22 cellular contexts compared by ENCODE assay signal in the genomic region with DNA sequence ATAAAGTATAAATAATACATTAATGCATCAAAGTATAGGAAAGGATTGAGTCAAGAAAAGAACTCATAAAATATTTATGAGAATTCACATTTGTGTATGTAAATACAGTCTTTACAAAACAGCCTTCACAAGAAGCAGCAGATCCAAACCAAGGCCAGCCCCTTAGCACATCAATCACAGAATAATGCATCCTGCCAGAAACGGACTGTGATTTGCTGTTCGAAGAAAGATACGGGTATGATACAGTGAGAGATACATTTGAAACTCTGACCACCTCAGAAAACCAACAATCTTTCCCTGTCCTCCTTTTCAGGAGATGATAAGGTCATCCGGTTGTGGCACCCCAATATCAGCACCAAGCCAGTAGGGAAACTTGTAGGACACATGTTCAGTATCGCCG.
"Had no signal": no experiment of that assay in that cellular context is flagged by ENCODE, and none has a peak within 500 bp of the region (broad histone marks: within the 10 kb centered on the region; RNA-seq: fewer than 3 reads in every experiment).

No MANE protein-coding gene starts in this region.

- H3K9me3 Mint-ChIP-seq: immature natural killer cell; natural killer cell treated with Interleukin-12 subunit alpha and Interleukin-12 subunit beta and Interleukin-15 and Interleukin-18, amount 100 ng/mL, for 72 hours; stimulated activated memory B cell treated with anti-CD40 and anti-IgM and Interleukin-4, amounts not matched to agents 10 μg/mL and 1 μg/mL and 100 μg/mL, for 72 hours; stimulated activated naive CD8-positive, alpha-beta T cell treated with anti-CD3 and anti-CD28 coated beads, Interleukin-15, Interleukin-2, amounts not matched to agents 100 ng/mL and 50 ng/mL, for 24 hours had no signal

- H3K9me3 ChIP-seq: esophagus squamous epithelium, pancreas, tibial artery, upper lobe of left lung, vagina had no signal

- H3K27ac Mint-ChIP-seq: immature natural killer cell; natural killer cell treated with Interleukin-12 subunit alpha and Interleukin-12 subunit beta and Interleukin-15 and Interleukin-18, amount 100 ng/mL, for 72 hours; progenitor cell of endocrine pancreas; stimulated activated memory B cell treated with anti-CD40 and anti-IgM and Interleukin-4, amounts not matched to agents 10 μg/mL and 1 μg/mL and 100 μg/mL, for 72 hours; stimulated activated naive CD8-positive, alpha-beta T cell treated with anti-CD3 and anti-CD28 coated beads, Interleukin-15, Interleukin-2, amounts not matched to agents 100 ng/mL and 50 ng/mL, for 24 hours had no signal

- ATAC-seq: foreskin keratinocyte; left cardiac atrium; left ventricle myocardium superior; natural killer cell treated with Interleukin-12 subunit alpha and Interleukin-12 subunit beta and Interleukin-15 and Interleukin-18, amount 100 ng/mL, for 72 hours; pancreas; right cardiac atrium; stimulated activated memory B cell treated with anti-CD40 and anti-IgM and Interleukin-4, amounts not matched to agents 10 μg/mL and 1 μg/mL and 100 μg/mL, for 72 hours had no signal

- DNase-seq: dermis blood vessel endothelial cell; esophagus squamous epithelium; foreskin keratinocyte; immature natural killer cell; kidney; left cardiac atrium; left ventricle myocardium superior; mesenchymal stem cell; midbrain; occipital lobe; pancreas; right cardiac atrium; stimulated activated CD4-positive, alpha-beta T cell treated with anti-CD3 and anti-CD28 coated beads, Interleukin-4, amount 100 ng/mL, for 24 hours; tibial artery; upper lobe of left lung had no signal

- H3K36me3 Mint-ChIP-seq: immature natural killer cell; natural killer cell treated with Interleukin-12 subunit alpha and Interleukin-12 subunit beta and Interleukin-15 and Interleukin-18, amount 100 ng/mL, for 72 hours; stimulated activated memory B cell treated with anti-CD40 and anti-IgM and Interleukin-4, amounts not matched to agents 10 μg/mL and 1 μg/mL and 100 μg/mL, for 72 hours had no signal

- H3K4me3 Mint-ChIP-seq: immature natural killer cell; natural killer cell treated with Interleukin-12 subunit alpha and Interleukin-12 subunit beta and Interleukin-15 and Interleukin-18, amount 100 ng/mL, for 72 hours; stimulated activated memory B cell treated with anti-CD40 and anti-IgM and Interleukin-4, amounts not matched to agents 10 μg/mL and 1 μg/mL and 100 μg/mL, for 72 hours; stimulated activated naive CD8-positive, alpha-beta T cell treated with anti-CD3 and anti-CD28 coated beads, Interleukin-15, Interleukin-2, amounts not matched to agents 100 ng/mL and 50 ng/mL, for 24 hours had no signal

- H3K36me3 ChIP-seq: esophagus squamous epithelium, pancreas, tibial artery, upper lobe of left lung, vagina had no signal

- H3K27me3 ChIP-seq: esophagus squamous epithelium, foreskin keratinocyte, pancreas, upper lobe of left lung, vagina had no signal

- FAIRE-seq: pancreas had no signal

- H3K4me1 ChIP-seq: esophagus squamous epithelium, pancreas, tibial artery, upper lobe of left lung, vagina had no signal

- H3K4me3 ChIP-seq: esophagus squamous epithelium, lung, pancreas, smooth muscle cell, tibial artery, upper lobe of left lung, vagina had no signal

- H3K27me3 Mint-ChIP-seq: stimulated activated memory B cell treated with anti-CD40 and anti-IgM and Interleukin-4, amounts not matched to agents 10 μg/mL and 1 μg/mL and 100 μg/mL, for 72 hours; stimulated activated naive CD8-positive, alpha-beta T cell treated with anti-CD3 and anti-CD28 coated beads, Interleukin-15, Interleukin-2, amounts not matched to agents 100 ng/mL and 50 ng/mL, for 24 hours had no signal

- H3K27ac ChIP-seq: esophagus squamous epithelium, foreskin keratinocyte, pancreas, tibial artery, upper lobe of left lung, vagina had no signal

- H3K4me1 Mint-ChIP-seq: immature natural killer cell; stimulated activated memory B cell treated with anti-CD40 and anti-IgM and Interleukin-4, amounts not matched to agents 10 μg/mL and 1 μg/mL and 100 μg/mL, for 72 hours had no signal

- H3K4me2 ChIP-seq: smooth muscle cell had no signal
